Comparison of ENCODE assay signal across 23 cellular contexts in the genomic region with DNA sequence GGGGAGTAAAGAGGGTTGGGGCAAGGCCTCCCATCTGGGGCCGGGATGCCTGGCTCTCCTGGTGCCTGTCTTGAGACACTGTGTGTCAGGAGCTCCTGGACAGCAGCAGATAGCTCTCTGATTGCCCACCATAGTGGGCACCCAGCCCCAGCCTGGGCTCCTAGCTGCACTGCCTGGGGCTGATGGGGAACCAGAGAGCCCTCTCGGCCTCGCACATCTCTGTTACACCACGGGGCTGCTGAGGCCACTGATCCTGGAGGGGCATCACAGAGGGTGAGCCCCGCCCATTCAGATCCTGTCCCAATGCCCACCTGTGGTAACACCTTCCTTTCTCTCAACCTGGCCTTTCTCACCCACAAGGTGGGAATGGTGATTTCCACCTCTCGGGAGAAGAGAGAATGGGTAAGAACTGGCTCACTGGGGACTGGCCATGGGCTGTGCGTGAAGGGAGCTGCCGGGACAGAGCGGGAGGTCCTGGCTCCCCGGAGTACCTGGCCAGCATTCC.
"Had no signal": no experiment of that assay in that cellular context is flagged by ENCODE, and none has a peak within 500 bp of the region (broad histone marks: within the 10 kb centered on the region; RNA-seq: fewer than 3 reads in every experiment).

No MANE protein-coding gene starts in this region.

- H3K4me3 ChIP-seq: breast epithelium, SJCRH30 had no signal

- H3K4me3 Mint-ChIP-seq: activated CD4-positive, alpha-beta T cell treated with anti-CD3 and anti-CD28 coated beads, Interleukin-2, amount 10 ng/mL, durations not matched to agents 24 days and 14 days; activated CD8-positive, alpha-beta memory T cell treated with anti-CD3 and anti-CD28 coated beads, Interleukin-2, amount 10 ng/mL, durations not matched to agents 7 days and 5 days; activated naive CD4-positive, alpha-beta T cell treated with anti-CD3 and anti-CD28 coated beads, Interleukin-2, amount 50 U/mL, for 24 hours; IgD-negative memory B cell; T-helper 1 cell treated with Interleukin-12 subunit alpha and Interleukin-12 subunit beta and Interleukin-4 antibody, amounts not matched to agents 30 μg/mL and 1 μg/mL, for 36 hours had no signal

- H3K4me1 Mint-ChIP-seq: activated CD4-positive, alpha-beta T cell treated with anti-CD3 and anti-CD28 coated beads, Interleukin-2, amount 10 ng/mL, durations not matched to agents 24 days and 14 days; activated CD8-positive, alpha-beta memory T cell treated with anti-CD3 and anti-CD28 coated beads, Interleukin-2, amount 10 ng/mL, durations not matched to agents 7 days and 5 days; activated naive CD4-positive, alpha-beta T cell treated with anti-CD3 and anti-CD28 coated beads, Interleukin-2, amount 50 U/mL, for 24 hours; IgD-negative memory B cell had no signal

- H3K4me1 ChIP-seq: breast epithelium, SJCRH30 had no signal

- H3K27me3 ChIP-seq: SJCRH30 had no signal

- H3K36me3 Mint-ChIP-seq: activated CD8-positive, alpha-beta memory T cell treated with anti-CD3 and anti-CD28 coated beads, Interleukin-2, amount 10 ng/mL, durations not matched to agents 7 days and 5 days; activated naive CD4-positive, alpha-beta T cell treated with anti-CD3 and anti-CD28 coated beads, Interleukin-2, amount 50 U/mL, for 24 hours; IgD-negative memory B cell had no signal

- H3K36me3 ChIP-seq: breast epithelium, SJCRH30 had no signal

- H3K27ac ChIP-seq: breast epithelium, SJCRH30 had no signal

- ATAC-seq: activated CD8-positive, alpha-beta memory T cell treated with anti-CD3 and anti-CD28 coated beads, Interleukin-2, amount 10 ng/mL, durations not matched to agents 7 days and 5 days had no signal

- DNase-seq: activated CD4-positive, alpha-beta T cell treated with anti-CD3 and anti-CD28 coated beads for 1 hour; activated CD4-positive, alpha-beta T cell treated with anti-CD3 and anti-CD28 coated beads, Interleukin-2, amount 10 ng/mL, durations not matched to agents 24 days and 14 days; activated CD4-positive, alpha-beta T cell treated with anti-CD3 and anti-CD28 coated beads, Interleukin-2, amount 50 U/mL, for 48 hours; activated CD8-positive, alpha-beta memory T cell treated with anti-CD3 and anti-CD28 coated beads, Interleukin-2, amount 10 ng/mL, durations not matched to agents 7 days and 5 days; activated effector memory CD4-positive, alpha-beta T cell treated with Interleukin-2 at 50 U/mL for 16 hours; activated naive CD4-positive, alpha-beta T cell; caudate nucleus; KG1; NCI-H1092; NCI-H1417; NCI-H1930; NCI-H2107; NCI-H2171 treated with DMSO at 0.1 percent for 48 hours; NCI-H226; NCI-H526; NCI-H774; Right ventricle myocardium superior; RPMI8226; SJCRH30 had no signal

- H3K9me3 Mint-ChIP-seq: activated CD4-positive, alpha-beta T cell treated with anti-CD3 and anti-CD28 coated beads, Interleukin-2, amount 10 ng/mL, durations not matched to agents 24 days and 14 days; activated naive CD4-positive, alpha-beta T cell treated with anti-CD3 and anti-CD28 coated beads, Interleukin-2, amount 50 U/mL, for 24 hours; IgD-negative memory B cell; T-helper 1 cell treated with Interleukin-12 subunit alpha and Interleukin-12 subunit beta and Interleukin-4 antibody, amounts not matched to agents 30 μg/mL and 1 μg/mL, for 36 hours had no signal

- H3K27ac Mint-ChIP-seq: activated CD4-positive, alpha-beta T cell treated with anti-CD3 and anti-CD28 coated beads, Interleukin-2, amount 10 ng/mL, durations not matched to agents 24 days and 14 days; activated CD8-positive, alpha-beta memory T cell treated with anti-CD3 and anti-CD28 coated beads, Interleukin-2, amount 10 ng/mL, durations not matched to agents 7 days and 5 days; activated naive CD4-positive, alpha-beta T cell treated with anti-CD3 and anti-CD28 coated beads, Interleukin-2, amount 50 U/mL, for 24 hours; IgD-negative memory B cell; T-helper 1 cell treated with Interleukin-12 subunit alpha and Interleukin-12 subunit beta and Interleukin-4 antibody, amounts not matched to agents 30 μg/mL and 1 μg/mL, for 36 hours had no signal

- H3K9me3 ChIP-seq: SJCRH30 had no signal
